In the genomic region with DNA sequence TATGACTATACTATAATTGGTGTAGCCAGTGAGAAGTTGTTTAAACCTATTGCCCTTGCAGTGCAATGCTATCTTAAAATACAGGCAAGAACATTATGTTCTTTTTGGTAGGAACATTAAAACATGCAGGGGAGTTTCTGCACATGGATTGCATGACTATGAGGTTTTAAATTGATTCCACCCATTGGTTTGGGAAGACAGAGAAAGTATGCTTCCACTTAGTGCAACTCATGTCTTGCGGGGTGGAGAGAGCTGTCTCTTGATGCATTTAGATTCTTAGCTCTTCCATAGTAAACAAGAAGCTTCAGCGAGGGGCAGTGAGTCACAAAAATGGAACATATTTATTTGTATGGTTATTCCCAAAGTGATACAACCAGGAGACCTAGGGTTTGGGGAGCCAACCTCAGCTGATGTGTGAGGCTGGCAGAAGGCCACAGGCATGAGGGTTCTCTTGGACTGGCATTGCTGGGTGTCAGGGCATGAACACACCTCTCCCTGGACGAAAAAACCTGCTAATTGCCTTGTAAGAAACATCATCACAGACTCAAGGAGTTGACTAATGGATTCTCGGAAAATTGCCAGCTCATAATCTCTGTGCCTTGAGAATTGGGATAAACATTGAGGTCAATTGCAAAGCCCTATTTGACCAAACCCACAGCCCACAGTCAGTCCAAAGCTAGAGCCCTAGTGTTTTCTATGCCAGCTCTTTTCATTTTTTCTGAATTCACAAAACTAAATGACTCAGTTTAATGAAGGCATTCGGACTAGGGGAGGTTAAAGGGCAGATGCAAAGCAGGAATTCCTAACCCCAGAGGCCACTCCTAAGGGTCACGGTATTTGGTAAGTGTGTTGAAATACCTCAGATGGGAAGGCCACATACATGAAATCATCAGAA, we compare ENCODE assay signal across 12 cellular contexts. TPM values are rescaled to one million over a fixed set of nuclear protein-coding genes. Genes with fewer than 3 reads are reported as not detected.
DNase-seq lines count a peak whose midpoint lies in the region; ATAC-seq and TF ChIP-seq lines count a peak whose summit lies in the region.
"Had no signal": no experiment of that assay in that cellular context is flagged by ENCODE, and none has a peak within 500 bp of the region (broad histone marks: within the 10 kb centered on the region; RNA-seq: fewer than 3 reads in every experiment).

No MANE protein-coding gene starts in this region.

- intact Hi-C loops in vagina (cut with DNase I): no loop called here

- no peaks in the 10 kb centered on the region for H3K9me3 Mint-ChIP-seq in activated naive CD8-positive, alpha-beta T cell (ENCODE audit: low read depth)
- H3K9me3 Mint-ChIP-seq: CD4-positive, alpha-beta T cell had no signal

- peak overlapping the region in 3 of 4 donors; percentile 42 to 71 (median 55) for H3K27ac ChIP-seq in gastroesophageal sphincter
- peak overlapping the region; percentile 64 for H3K27ac ChIP-seq in vagina
- H3K27ac ChIP-seq: parathyroid adenoma had no signal

- no peak overlapping the region for H3K4me3 ChIP-seq in gastroesophageal sphincter
- no peak overlapping the region for H3K4me3 ChIP-seq in vagina

- DNase-seq in stimulated activated CD4-positive, alpha-beta T cell treated with anti-CD3 and anti-CD28 coated beads, Interleukin-15, amount 100 ng/mL, for 24 hours: peak; percentile 35
- no peak for DNase-seq in stimulated activated CD4-positive, alpha-beta T cell treated with anti-CD3 and anti-CD28 coated beads, Interleukin-4, amount 100 ng/mL, for 24 hours
- DNase-seq in vagina (ENCODE audit: extremely low spot score in 2 of 2) (peak in 1 of 2 donors; percentile 83), activated gamma-delta T cell treated with Interleukin-2 at 50 U/mL for 16 hours (no peak), GF-D8 (lab: John Stamatoyannopoulos, UW) (no peak)
- DNase-seq: CD4-positive, alpha-beta T cell; cortex of kidney; NCI-H1694 had no signal

- no peaks in the 10 kb centered on the region for H3K27me3 Mint-ChIP-seq in activated naive CD8-positive, alpha-beta T cell
- H3K27me3 Mint-ChIP-seq: CD4-positive, alpha-beta T cell had no signal

- H3K36me3 ChIP-seq in gastroesophageal sphincter: no peaks in the 10 kb centered on the region
- no peaks in the 10 kb centered on the region for H3K36me3 ChIP-seq in vagina

- H3K4me1 Mint-ChIP-seq in activated naive CD8-positive, alpha-beta T cell (ENCODE audit: low read depth): peaks cover 34% of the 10 kb centered on the region

- TF ChIP-seq EP300 in gastroesophageal sphincter (IDR thresholded peaks at IDR 0.05): no peak

- H3K9me3 ChIP-seq in gastroesophageal sphincter: no peaks in the 10 kb centered on the region
- no peaks in the 10 kb centered on the region for H3K9me3 ChIP-seq in vagina

- H3K27ac Mint-ChIP-seq in activated naive CD8-positive, alpha-beta T cell: peak overlapping the region; percentile 68
- H3K27ac Mint-ChIP-seq: CD4-positive, alpha-beta T cell had no signal

- H3K27me3 ChIP-seq in gastroesophageal sphincter (no peaks in the 10 kb centered on the region), vagina (no peaks in the 10 kb centered on the region)

- no peak overlapping the region for H3K4me3 Mint-ChIP-seq in activated naive CD8-positive, alpha-beta T cell
- H3K4me3 Mint-ChIP-seq: CD4-positive, alpha-beta T cell had no signal

- TF ChIP-seq CTCF in gastroesophageal sphincter (IDR thresholded peaks at IDR 0.05) (no peak), vagina (IDR thresholded peaks at IDR 0.05) (no peak)

- no peaks in the 10 kb centered on the region for H3K36me3 Mint-ChIP-seq in activated naive CD8-positive, alpha-beta T cell

- WGBS in gastroesophageal sphincter (ENCODE audit: low coverage in 1 of 2), 2 donors: 37 to 70% methylated on average over 3 to 5 of the region's 6 CpGs

- H3K4me1 ChIP-seq in gastroesophageal sphincter (peaks cover 6 to 37% (median 12%) of the 10 kb centered on the region in 3 donors), vagina (peaks cover 29% of the 10 kb centered on the region)
- H3K4me1 ChIP-seq: parathyroid adenoma had no signal

- ATAC-seq in gastroesophageal sphincter (peak; percentile 53), GM19023 (IDR thresholded peaks at IDR 0.05; ENCODE audit: unreplicated experiment) (no peak)

- TF ChIP-seq POLR2A in gastroesophageal sphincter (IDR thresholded peaks at IDR 0.05) (no peak), vagina (IDR thresholded peaks at IDR 0.05) (no peak)

RNA-seq across cellular contexts. Expression of a gene that starts 39.3 kb away (rescaled TPM):
- total RNA-seq in gastroesophageal sphincter: 1 to 10 TPM in 3 of 4 donors, under 1 TPM in 1; 0.62 to 8.8 (median 2.6) TPM
- 9.3 TPM for total RNA-seq in vagina
